ENCODE assay signal across 8 cellular contexts in the genomic region with DNA sequence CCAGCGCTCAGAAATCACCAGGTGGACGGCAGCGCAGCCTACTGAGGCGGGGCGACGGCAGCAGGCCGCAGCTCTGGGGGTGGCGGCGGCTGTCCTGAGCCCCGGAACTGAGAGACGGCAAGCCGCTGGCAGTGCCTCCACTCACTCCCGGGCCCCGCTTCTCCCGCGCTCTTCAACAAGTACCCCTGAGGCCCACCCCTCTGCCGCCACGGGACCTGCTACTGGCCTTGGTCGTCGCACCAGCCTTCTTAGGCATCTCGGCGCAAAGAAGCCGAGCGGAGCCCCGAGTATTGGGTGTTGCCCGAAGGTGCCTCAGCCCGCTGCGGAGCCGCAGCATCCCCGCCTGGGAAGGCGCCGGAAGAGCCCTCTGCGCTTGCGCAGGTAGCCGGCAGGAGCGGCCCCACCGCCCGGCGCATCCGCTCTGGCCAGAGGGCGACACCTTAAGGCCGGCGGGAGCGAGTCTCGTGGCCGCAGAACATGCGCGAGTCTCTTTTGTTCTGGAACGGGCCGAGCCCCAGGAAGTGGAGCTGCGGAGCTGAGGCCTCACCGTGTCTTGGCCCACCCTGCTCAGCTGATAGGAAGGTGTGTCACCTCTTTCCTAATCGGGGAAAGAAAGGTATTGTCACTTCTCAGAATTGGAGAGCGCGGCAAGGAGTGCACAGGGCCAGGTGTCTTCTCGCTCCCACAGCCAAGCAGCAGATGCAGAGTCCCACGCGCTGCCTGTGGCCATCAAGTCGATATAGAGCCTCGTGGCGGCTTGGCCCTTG. TPM values are rescaled to one million over a fixed set of nuclear protein-coding genes. Genes with fewer than 3 reads are reported as not detected.
DNase-seq lines count a peak whose midpoint lies in the region; ATAC-seq and TF ChIP-seq lines count a peak whose summit lies in the region.

Gene C15orf40 (minus strand): TSS at position 369 of the 767 bp plus-strand sequence. CDS start 32 bp downstream, at position 337.

- peak; percentile 74 for ATAC-seq in HG03378 (IDR thresholded peaks at IDR 0.05; ENCODE audit: unreplicated experiment)

- TF ChIP-seq CTCF in BE2C (IDR thresholded peaks at IDR 0.05; ENCODE audit: low read depth, low read length), result peak; percentile 60
- peak; percentile 69 for TF ChIP-seq CTCF in chondrocyte (IDR thresholded peaks at IDR 0.05)
- peak; percentile 71 for TF ChIP-seq CTCF in kidney epithelial cell (IDR thresholded peaks at IDR 0.05; ENCODE audit: insufficient read depth, low read length, poor library complexity, severe bottlenecking)

- DNase-seq in BE2C, result peak; percentile 93
- peak; percentile 59 to 90 for DNase-seq in NCI-H446 (lab: John Stamatoyannopoulos, UW)
- peak; percentile 76 to 79 for DNase-seq in activated CD4-positive, alpha-beta T cell treated with anti-CD3 and anti-CD28 coated beads for 24 hours (ENCODE audit: low read depth in 2 of 2)
- DNase-seq in chondrocyte (ENCODE audit: low spot score), result peak; percentile 96
- peak; percentile 65 for DNase-seq in kidney epithelial cell (ENCODE audit: low read depth)
- DNase-seq in stimulated activated CD4-positive, alpha-beta T cell treated with anti-CD3 and anti-CD28 coated beads, Interleukin-15, amount 100 ng/mL, for 48 hours (ENCODE audit: low read depth in 2 of 2), result peak; percentile 65 to 79

- peak within 1 kb of the TSS; percentile 87 for H3K27ac Mint-ChIP-seq in chondrocyte (ENCODE audit: unreplicated experiment)

- H3K27me3 ChIP-seq in BE2C (no peaks in the 10 kb centered on the region), kidney epithelial cell (ENCODE audit: control insufficient read depth, insufficient read depth, low read length) (no peaks in the 10 kb centered on the region)

- peaks cover 16% of the 10 kb centered on the region for H3K36me3 ChIP-seq in BE2C
- H3K36me3 ChIP-seq in kidney epithelial cell (ENCODE audit: control insufficient read depth, insufficient read depth, low read length), result no peaks in the 10 kb centered on the region

- H3K9me3 Mint-ChIP-seq in chondrocyte (ENCODE audit: low read depth), result peaks cover 7% of the 10 kb centered on the region

- peaks cover 26% of the 10 kb centered on the region for H3K4me1 Mint-ChIP-seq in chondrocyte (ENCODE audit: low read depth)

- peak within 1 kb of the TSS; percentile 72 for H3K4me3 ChIP-seq in BE2C (ENCODE audit: low read depth, low read length)
- peak within 1 kb of the TSS; percentile 87 for H3K4me3 ChIP-seq in kidney epithelial cell (ENCODE audit: low read depth, low read length)

- H3K36me3 Mint-ChIP-seq in chondrocyte (ENCODE audit: low read depth), result peaks cover 8% of the 10 kb centered on the region

- H3K9me3 ChIP-seq in BE2C, result no peaks in the 10 kb centered on the region

- H3K27me3 Mint-ChIP-seq in chondrocyte (ENCODE audit: low read depth), result no peaks in the 10 kb centered on the region

- H3K4me1 ChIP-seq in BE2C, result peaks cover 2% of the 10 kb centered on the region; the same call in 1 of the 2 replicates

- peak within 1 kb of the TSS; percentile 87 for H3K4me3 Mint-ChIP-seq in chondrocyte (ENCODE audit: unreplicated experiment)

- peak; percentile 89 for TF ChIP-seq POLR2A in GM19099 (IDR thresholded peaks at IDR 0.05; ENCODE audit: extremely low read depth, insufficient read length, low read depth)

RNA-seq across cellular contexts. Expression of gene C15orf40, which starts in this region (rescaled TPM):
- polyA plus RNA-seq in BE2C (2012; ENCODE audit: insufficient read depth, insufficient read length, low read depth), result 16.4 TPM
- total RNA-seq in chondrocyte (14.7 to 15.0 TPM (median 14.9 TPM) in 3 replicates), kidney epithelial cell (9.9 and 21.2 TPM in 2 replicates)

Comparison
In these comparisons a context has a peak if more than half of its experiments do, and no peak if none do; other contexts are left out.
1. Peak in every context shown above with its lines: DNase-seq, ATAC-seq and H3K4me3 ChIP-seq.